Comparison of ENCODE assay signal across 14 cellular contexts in genomic region chr20:38083338-38084048, GRCh38. TPM values are rescaled to one million over a fixed set of nuclear protein-coding genes. Genes with fewer than 3 reads are reported as not detected.
DNase-seq lines count a peak whose midpoint lies in the region; TF ChIP-seq lines count a peak whose summit lies in the region.
"Had no signal": no experiment of that assay in that cellular context is flagged by ENCODE, and none has a peak within 500 bp of the region (broad histone marks: within the 10 kb centered on the region; RNA-seq: fewer than 3 reads in every experiment).

No MANE protein-coding gene starts in this region.

- DNase-seq in GM12865 (ENCODE audit: low read depth) (peak; percentile 64), right atrium auricular region (ENCODE audit: low spot score) (no peak), retina (peak; percentile 9), G401 (ENCODE audit: low spot score) (no peak), NCI-H69 (lab: John Stamatoyannopoulos, UW) (no peak), GM19240 (ENCODE audit: insufficient read length, low spot score) (no peak)
- no peak for DNase-seq in stimulated activated CD4-positive, alpha-beta T cell treated with anti-CD3 and anti-CD28 coated beads, Interleukin-15, amount 100 ng/mL, for 24 hours
- DNase-seq: activated naive CD8-positive, alpha-beta T cell treated with anti-CD3 and anti-CD28 coated beads, Interleukin-2, amount 10 ng/mL, durations not matched to agents 7 days and 5 days; DMS79; dorsolateral prefrontal cortex; H7; stimulated activated CD8-positive, alpha-beta memory T cell treated with anti-CD3 and anti-CD28 coated beads, Interleukin-4, amount 100 ng/mL, for 48 hours had no signal

- H3K27me3 Mint-ChIP-seq in brain, result peaks cover 2% of the 10 kb centered on the region
- H3K27me3 Mint-ChIP-seq: activated naive CD8-positive, alpha-beta T cell treated with anti-CD3 and anti-CD28 coated beads, Interleukin-2, amount 10 ng/mL, durations not matched to agents 7 days and 5 days had no signal

- peak overlapping the region; percentile 84 for H3K27ac ChIP-seq in right atrium auricular region

- H3K4me1 Mint-ChIP-seq in brain, result peaks cover 15% of the 10 kb centered on the region

- TF ChIP-seq CTCF in GM12865 (IDR thresholded peaks at IDR 0.05; ENCODE audit: insufficient read depth, low read depth, low read length, missing control alignments) (no peak), brain (conservative IDR thresholded peaks at IDR 0.05) (no peak), right atrium auricular region (IDR thresholded peaks at IDR 0.05) (no peak)

- peaks cover 0 to 29% of the 10 kb centered on the region in 2 donors for H3K4me1 ChIP-seq in right atrium auricular region

- H3K27ac Mint-ChIP-seq in brain, result peak overlapping the region in 4 of 5 experiments; percentile 2 to 62 (median 30)
- H3K27ac Mint-ChIP-seq: activated naive CD8-positive, alpha-beta T cell treated with anti-CD3 and anti-CD28 coated beads, Interleukin-2, amount 10 ng/mL, durations not matched to agents 7 days and 5 days had no signal

- peaks cover 93% of the 10 kb centered on the region for H3K36me3 Mint-ChIP-seq in brain

- H3K4me3 Mint-ChIP-seq in brain, result no peak overlapping the region
- H3K4me3 Mint-ChIP-seq: activated naive CD8-positive, alpha-beta T cell treated with anti-CD3 and anti-CD28 coated beads, Interleukin-2, amount 10 ng/mL, durations not matched to agents 7 days and 5 days had no signal

- H3K4me3 ChIP-seq in GM12865 (ENCODE audit: low read depth, low read length), result no peak overlapping the region
- no peak overlapping the region for H3K4me3 ChIP-seq in right atrium auricular region
- H3K4me3 ChIP-seq: dorsolateral prefrontal cortex, MG63 had no signal

- H3K9me3 Mint-ChIP-seq in brain, result peaks cover 15 to 30% (median 27%) of the 10 kb centered on the region in 5 experiments
- H3K9me3 Mint-ChIP-seq: activated naive CD8-positive, alpha-beta T cell treated with anti-CD3 and anti-CD28 coated beads, Interleukin-2, amount 10 ng/mL, durations not matched to agents 7 days and 5 days had no signal

- no peaks in the 10 kb centered on the region for H3K27me3 ChIP-seq in right atrium auricular region
- H3K27me3 ChIP-seq: dorsolateral prefrontal cortex, MG63 had no signal

- H3K9me3 ChIP-seq in right atrium auricular region, result no peaks in the 10 kb centered on the region

- H3K36me3 ChIP-seq in right atrium auricular region, result peaks cover 20% of the 10 kb centered on the region

- in situ Hi-C loops in G401 (cut with HindIII; ENCODE audit: low sequenced_read_pairs), result no loop called here

RNA-seq across cellular contexts. Expression of gene RPRD1B, which starts 49.9 kb away (rescaled TPM):
- 24.2 TPM for polyA plus RNA-seq in brain (ENCODE audit: insufficient read depth, low read depth, low replicate concordance)
- total RNA-seq in right atrium auricular region, result 10 to 100 TPM; 60.1 to 75.8 TPM
- 7.2 and 13.8 TPM in 2 replicates for total RNA-seq in G401 (2014; rRNA removed; shearing (Covaris generic))

RNA-seq across cellular contexts. Expression of gene TTI1, which starts 50.2 kb away (rescaled TPM):
- 30.7 TPM for polyA plus RNA-seq in brain (ENCODE audit: insufficient read depth, low read depth, low replicate concordance)
- total RNA-seq in right atrium auricular region, result 10 to 100 TPM; 10.8 to 11.5 TPM
- total RNA-seq in G401 (2014; rRNA removed; shearing (Covaris generic)), result 32.9 and 37.7 TPM in 2 replicates

Comparison
In these comparisons a context has a peak if more than half of its experiments do, and no peak if none do; other contexts are left out.
1. DNase-seq: peak in GM12865 (single experiment) and retina (single experiment); none in right atrium auricular region (single experiment), stimulated activated CD4-positive, alpha-beta T cell treated with anti-CD3 and anti-CD28 coated beads, Interleukin-15, amount 100 ng/mL, for 24 hours (single experiment), G401 (single experiment), NCI-H69 (single experiment) and GM19240 (single experiment).